ENCODE assay signal across 8 cellular contexts in the genomic region with DNA sequence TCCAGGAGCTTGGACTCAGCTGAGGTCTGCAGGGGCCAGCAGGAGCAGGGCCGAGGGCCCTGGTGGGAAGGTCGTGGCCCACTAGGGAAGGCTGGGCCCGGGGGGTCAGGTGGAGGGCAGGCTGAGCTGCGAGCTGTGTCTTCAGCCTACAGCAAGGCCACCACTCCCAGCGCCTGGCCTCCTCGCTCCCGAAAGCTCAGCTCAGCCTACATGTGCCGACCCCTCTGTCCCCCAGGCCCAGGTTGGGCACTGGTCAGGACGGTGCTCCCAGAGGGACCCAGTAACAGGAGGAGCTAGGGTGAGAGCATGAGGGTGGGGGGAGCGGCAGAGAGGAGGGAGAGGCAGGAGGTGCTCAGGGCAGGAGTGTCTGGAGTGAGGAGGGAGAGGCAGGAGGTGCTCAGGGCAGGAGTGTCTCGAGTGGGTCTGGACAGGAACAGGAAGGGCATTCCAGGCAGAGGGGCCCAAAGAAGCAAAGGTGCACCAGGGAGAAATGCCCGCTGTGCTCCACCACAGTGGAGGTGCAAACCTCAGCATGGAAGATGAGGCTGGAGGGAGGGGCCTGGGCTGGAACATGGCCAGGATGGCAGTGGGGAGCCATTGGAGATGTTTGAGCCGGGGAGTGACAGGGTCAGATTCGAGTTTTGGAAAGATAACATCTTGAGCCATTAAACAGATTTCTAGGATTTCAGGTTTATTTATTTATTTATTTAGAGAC. TPM values are rescaled to one million over a fixed set of nuclear protein-coding genes. Genes with fewer than 3 reads are reported as not detected.
DNase-seq lines count a peak whose midpoint lies in the region; ATAC-seq, FAIRE-seq and TF ChIP-seq lines count a peak whose summit lies in the region.

No MANE protein-coding gene starts in this region.

- H3K4me3 ChIP-seq in HepG2 (replicated peaks in 1 of 3; ENCODE audit: insufficient read depth in 1 of 3, low read depth in 2 of 3, low read length in 3 of 3) = peak overlapping the region in 1 of 3 experiments; percentile 33; a peak in 1 of 6 replicates
- H3K4me3 ChIP-seq in testis = peak overlapping the region; percentile 65 to 71

- POLR2A ChIA-PET in activated CD4-positive, alpha-beta T cell treated with anti-CD3 and anti-CD28 coated beads for 36 hours (lab: Charles Lee) = no interaction called here
- POLR2A ChIA-PET in HepG2 (lab: Yijun Ruan, JAX) = no interaction called here

- H3K4me1 Mint-ChIP-seq in activated CD4-positive, alpha-beta T cell treated with anti-CD3 and anti-CD28 coated beads for 36 hours = peaks cover 5% of the 10 kb centered on the region

- TF ChIP-seq EP300 in HepG2 (IDR thresholded peaks at IDR 0.05; ENCODE audit: low read depth in 2 of 2, low read length in 2 of 2) (no peak), HepG2 (CRISPR knock-in tag; IDR thresholded peaks at IDR 0.05; ENCODE audit: borderline replicate concordance) (no peak)

- no peak for FAIRE-seq in HepG2 (lab: Jason Lieb, UNC)

- CTCF ChIA-PET in activated CD4-positive, alpha-beta T cell treated with anti-CD3 and anti-CD28 coated beads for 36 hours (lab: Charles Lee) = interaction anchor here (0.5 to 1.1 kb wide), 3 partner anchors 21 to 187 kb away, joined by 3 to 4 read pairs (median 3); no protein-coding TSS in a partner anchor
- CTCF ChIA-PET in HepG2 (lab: Yijun Ruan, JAX; ENCODE audit: low intra/inter-chr PET ratio, low total read pairs) = no interaction called here

- TF ChIP-seq POLR2A in HepG2 (IDR thresholded peaks at IDR 0.05; ENCODE audit: insufficient read depth in 1 of 2, low read depth in 2 of 2, low read length in 2 of 2) (no peak), testis (IDR thresholded peaks at IDR 0.05) (no peak)

- no peaks in the 10 kb centered on the region for H3K36me3 ChIP-seq in HepG2 (replicated peaks in 1 of 2; ENCODE audit: control insufficient read depth in 1 of 2, insufficient read depth in 2 of 2, low read length in 2 of 2)
- no peaks in the 10 kb centered on the region for H3K36me3 ChIP-seq in testis (ENCODE audit: low read depth, missing control alignments)

- ATAC-seq in activated CD4-positive, alpha-beta T cell treated with anti-CD3 and anti-CD28 coated beads for 36 hours = no peak
- ATAC-seq in HepG2 = no peak
- no peak for ATAC-seq in GM21447 (IDR thresholded peaks at IDR 0.05; ENCODE audit: unreplicated experiment)

- peak overlapping the region; percentile 65 for H3K4me3 Mint-ChIP-seq in activated CD4-positive, alpha-beta T cell treated with anti-CD3 and anti-CD28 coated beads for 36 hours

- H3K9me3 ChIP-seq in HepG2 (ENCODE audit: low read length) (peaks cover under 1% of the 10 kb centered on the region; the same call in 1 of the 2 replicates), testis (no peaks in the 10 kb centered on the region)

- peaks cover 34% of the 10 kb centered on the region for H3K4me1 ChIP-seq in HepG2 (ENCODE audit: insufficient read depth, low read length)
- H3K4me1 ChIP-seq in testis = peaks cover 32% of the 10 kb centered on the region

- no peak overlapping the region for H2AFZ ChIP-seq in HepG2 (ENCODE audit: low read length)

- peaks cover 5 to 42% of the 10 kb centered on the region in 2 experiments; a peak in 4 of 5 replicates for H3K27me3 ChIP-seq in HepG2 (ENCODE audit: control insufficient read depth in 1 of 2, insufficient read depth in 2 of 2, low read length in 2 of 2)
- H3K27me3 ChIP-seq in testis = no peaks in the 10 kb centered on the region

- no peaks in the 10 kb centered on the region for H3K9me3 Mint-ChIP-seq in activated CD4-positive, alpha-beta T cell treated with anti-CD3 and anti-CD28 coated beads for 36 hours (ENCODE audit: low read depth)

- H3K27ac ChIP-seq in angular gyrus (ENCODE audit: low read depth, low read length) (peak overlapping the region; percentile 87), HepG2 (ENCODE audit: extremely low read length, insufficient read depth, low read length) (no peak overlapping the region), testis (no peak overlapping the region), substantia nigra (ENCODE audit: low read depth, low read length, poor library complexity, severe bottlenecking) (no peak overlapping the region)

- in situ Hi-C loops in HepG2 (cut with HindIII; ENCODE audit: extremely low pct_ligation_motif_present, low pct_unique_long_range_greater_than_20kb) = loop anchor here (10.0 kb wide), 1 partner anchor 50 kb away; no protein-coding TSS in a partner anchor

- no TSS peak for BruUV-seq in HepG2 (replicated peaks; lab: Mats Ljungman, UMichigan)

- no peaks in the 10 kb centered on the region for H3K27me3 Mint-ChIP-seq in activated CD4-positive, alpha-beta T cell treated with anti-CD3 and anti-CD28 coated beads for 36 hours

- no peak for DNase-seq in activated CD4-positive, alpha-beta T cell treated with anti-CD3 and anti-CD28 coated beads for 36 hours
- DNase-seq in activated CD4-positive, alpha-beta T cell treated with anti-CD3 and anti-CD28 coated beads, Interleukin-2, amount 50 U/mL, for 1 hour = no peak
- DNase-seq in HepG2 (ENCODE audit: low spot score) (no peak), testis (no peak), glomerular visceral epithelial cell (ENCODE audit: extremely low spot score) (no peak), substantia nigra (lab: John Stamatoyannopoulos, UW) (no peak)

- no peak overlapping the region for H3K9ac ChIP-seq in HepG2 (ENCODE audit: insufficient read depth, low read depth, low read length)

- H4K20me1 ChIP-seq in HepG2 (ENCODE audit: insufficient read depth, low read length) = peaks cover 5% of the 10 kb centered on the region; the same call in 1 of the 2 replicates

- TF ChIP-seq RAD21 in HepG2 (CRISPR knock-in tag; IDR thresholded peaks at IDR 0.05) = no peak

- intact Hi-C loops in activated CD4-positive, alpha-beta T cell treated with anti-CD3 and anti-CD28 coated beads for 36 hours (cut with DNase I, micrococcal nuclease) = loop anchor here (5.0 kb wide), 6 partner anchors 73 to 398 kb away; a partner anchor contains a TSS
- intact Hi-C loops in HepG2 (cut with micrococcal nuclease; ENCODE audit: unreplicated experiment) = loop anchor here (5.0 kb wide), 1 partner anchor 93 kb away; no protein-coding TSS in a partner anchor
- intact Hi-C loops in testis (cut with DNase I; ENCODE audit: low total_unique reads) = loop anchor here (10.0 kb wide), 1 partner anchor 260 kb away; no protein-coding TSS in a partner anchor

- H3K27ac Mint-ChIP-seq in activated CD4-positive, alpha-beta T cell treated with anti-CD3 and anti-CD28 coated beads for 36 hours = peak overlapping the region; percentile 60

- WGBS in HepG2 (ENCODE audit: low lambda C conversion rate) = 42% methylated on average over 9 of the region's 14 CpGs
- WGBS in testis, 2 donors = 45 to 50% methylated on average over 9 to 14 of the region's 14 CpGs

- TF ChIP-seq CTCF in HepG2 (CRISPR knock-in tag; IDR thresholded peaks at IDR 0.05) = no peak
- TF ChIP-seq CTCF in testis (IDR thresholded peaks at IDR 0.05) = no peak

- no peak overlapping the region; the same call in 1 of the 2 replicates for H3K4me2 ChIP-seq in HepG2 (ENCODE audit: low read depth, low read length)

- no peaks in the 10 kb centered on the region for H3K36me3 Mint-ChIP-seq in activated CD4-positive, alpha-beta T cell treated with anti-CD3 and anti-CD28 coated beads for 36 hours (ENCODE audit: low read depth)

- no peaks in the 10 kb centered on the region for H3K79me2 ChIP-seq in HepG2 (ENCODE audit: insufficient read depth, low read length)

TF ChIP-seq in HepG2, 621 proteins besides CTCF, POLR2A, EP300 and RAD21 (continues in another document):
- TF ChIP-seq, protein P1, sequence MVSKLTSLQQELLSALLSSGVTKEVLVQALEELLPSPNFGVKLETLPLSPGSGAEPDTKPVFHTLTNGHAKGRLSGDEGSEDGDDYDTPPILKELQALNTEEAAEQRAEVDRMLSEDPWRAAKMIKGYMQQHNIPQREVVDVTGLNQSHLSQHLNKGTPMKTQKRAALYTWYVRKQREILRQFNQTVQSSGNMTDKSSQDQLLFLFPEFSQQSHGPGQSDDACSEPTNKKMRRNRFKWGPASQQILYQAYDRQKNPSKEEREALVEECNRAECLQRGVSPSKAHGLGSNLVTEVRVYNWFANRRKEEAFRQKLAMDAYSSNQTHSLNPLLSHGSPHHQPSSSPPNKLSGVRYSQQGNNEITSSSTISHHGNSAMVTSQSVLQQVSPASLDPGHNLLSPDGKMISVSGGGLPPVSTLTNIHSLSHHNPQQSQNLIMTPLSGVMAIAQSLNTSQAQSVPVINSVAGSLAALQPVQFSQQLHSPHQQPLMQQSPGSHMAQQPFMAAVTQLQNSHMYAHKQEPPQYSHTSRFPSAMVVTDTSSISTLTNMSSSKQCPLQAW (CRISPR knock-in tag; IDR thresholded peaks at IDR 0.05) = no peak

RNA-seq across cellular contexts. Expression of a gene that starts 29.1 kb away (rescaled TPM):
- 10 to 100 TPM; 27.7 to 35.4 TPM for total RNA-seq in activated CD4-positive, alpha-beta T cell treated with anti-CD3 and anti-CD28 coated beads for 36 hours
- total RNA-seq in HepG2 (2016; rRNA removed; fragmentation: Illumina TruSeq; extraction: Trizol) (not detected in 2 replicates), testis (1 to 10 TPM; 2.0 to 2.5 TPM)
- not detected in 2 replicates for total RNA-seq in HepG2 (2016; cell fraction: cytosol; rRNA removed; fragmentation: Illumina TruSeq; extraction: Trizol; ENCODE audit: low read depth)
- total RNA-seq in HepG2 (2016; cell fraction: insoluble cytoplasmic fraction; rRNA removed; fragmentation: Illumina TruSeq; extraction: Trizol) = not detected in 2 replicates
- total RNA-seq in HepG2 (2016; cell fraction: membrane; rRNA removed; fragmentation: Illumina TruSeq; extraction: Trizol) = not detected in 2 replicates
- total RNA-seq in HepG2 (2016; cell fraction: nucleus; rRNA removed; fragmentation: Illumina TruSeq; extraction: Trizol) = not detected in 2 replicates
- polyA plus RNA-seq in HepG2 (2011; rRNA removed) (not detected in 2 replicates), testis (ENCODE audit: insufficient read depth, low read depth, low replicate concordance) (1.2 TPM)
- not detected in 2 replicates for polyA plus RNA-seq in HepG2 (2011; cell fraction: cytosol; rRNA removed)
- 0.05 TPM in 1 of 2 replicates, not detected in the other for polyA plus RNA-seq in HepG2 (2011; cell fraction: nucleus; rRNA removed)
- not detected in 2 replicates for polyA plus RNA-seq in HepG2 (2012)
- not detected in 2 replicates for polyA plus RNA-seq in HepG2 (2016; cell fraction: cytosol; fragmentation: Illumina TruSeq; extraction: Trizol; ENCODE audit: low read depth)
- not detected in 2 replicates for polyA plus RNA-seq in HepG2 (2016; cell fraction: insoluble cytoplasmic fraction; fragmentation: Illumina TruSeq; extraction: Trizol; ENCODE audit: low read depth)
- not detected in 2 replicates for polyA plus RNA-seq in HepG2 (2016; cell fraction: membrane; fragmentation: Illumina TruSeq; extraction: Trizol; ENCODE audit: low read depth)
- polyA plus RNA-seq in HepG2 (2016; cell fraction: nucleus; fragmentation: Illumina TruSeq; extraction: Trizol; ENCODE audit: insufficient read depth, low read depth) = not detected in 2 replicates
- 0.09 TPM in 1 of 2 replicates, not detected in the other for polyA minus RNA-seq in HepG2 (2011; rRNA and poly(A)+ RNA removed; ENCODE audit: low replicate concordance)
- polyA minus RNA-seq in HepG2 (2011; cell fraction: cytosol; rRNA and poly(A)+ RNA removed) = not detected in 2 replicates
- not detected in 2 replicates for polyA minus RNA-seq in HepG2 (2011; cell fraction: nucleus; rRNA and poly(A)+ RNA removed)

Comparison
In these comparisons a context has a peak if more than half of its experiments do, and no peak if none do; other contexts are left out.
1. RNA of a gene that starts 29.1 kb away (total RNA-seq): 27.7 to 35.4 TPM in activated CD4-positive, alpha-beta T cell treated with anti-CD3 and anti-CD28 coated beads for 36 hours; 2.0 to 2.5 TPM in testis and not detected in HepG2; every median in the first group is over 4 times any median in the second.